2 cellular contexts compared by ENCODE assay signal in the genomic region with DNA sequence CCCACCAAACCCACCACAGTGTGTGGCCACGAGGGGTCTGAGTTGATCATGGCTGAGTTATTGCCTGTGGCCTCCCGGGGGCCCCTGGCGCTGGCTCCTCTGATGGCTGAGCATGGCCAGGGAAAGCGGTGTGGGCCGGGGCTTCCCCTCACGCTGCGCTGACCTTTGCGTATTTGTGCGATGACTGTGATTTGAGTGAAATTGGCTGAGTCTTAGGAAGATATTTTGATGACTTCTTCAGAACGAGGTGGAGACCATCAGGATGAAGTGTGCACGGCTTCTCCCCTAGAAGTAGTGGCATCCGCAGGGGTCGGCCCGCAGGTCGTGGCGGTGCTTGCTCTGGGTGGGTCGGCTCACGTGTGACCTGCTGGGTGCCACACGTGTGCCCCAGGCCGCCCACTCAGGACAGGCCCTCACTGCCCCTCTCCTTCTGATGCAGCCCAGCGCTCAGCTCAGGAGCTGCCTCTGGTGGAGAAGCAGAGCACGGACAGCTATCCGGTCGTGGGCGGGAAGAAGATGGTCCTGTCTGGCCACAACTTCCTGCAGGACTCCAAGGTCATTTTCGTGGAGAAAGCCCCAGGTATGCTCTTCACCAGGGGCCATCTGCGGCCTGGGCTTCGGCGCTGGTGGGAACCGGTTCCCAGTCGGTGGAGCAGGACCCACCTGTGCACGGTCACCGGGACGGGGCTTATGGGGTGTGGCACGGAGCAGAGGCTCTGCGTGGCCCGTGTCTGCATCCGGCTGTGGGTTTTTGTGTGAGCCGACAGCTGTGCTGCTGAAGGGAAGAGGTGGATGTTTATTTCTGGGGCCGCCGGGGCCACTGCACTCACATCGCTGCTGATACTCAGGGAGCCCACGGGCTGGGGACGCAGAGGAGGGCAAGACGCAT.
TF ChIP-seq lines count a peak whose summit lies in the region.

No MANE protein-coding gene starts in this region.

TF ChIP-seq in SK-N-SH treated with all-trans-retinoic acid at 6 μM for 48 hours, 23 proteins besides CTCF, POLR2A, EP300 and RAD21:
- TF ChIP-seq RARB (CRISPR knock-in tag; IDR thresholded peaks at IDR 0.05) = no peak
- TF ChIP-seq GLIS3 (CRISPR knock-in tag; IDR thresholded peaks at IDR 0.05) = no peak
- TF ChIP-seq PPARA (CRISPR knock-in tag; IDR thresholded peaks at IDR 0.05; ENCODE audit: borderline replicate concordance) = no peak
- no peak for TF ChIP-seq ESRRG (CRISPR knock-in tag; IDR thresholded peaks at IDR 0.05)
- TF ChIP-seq, protein P1, sequence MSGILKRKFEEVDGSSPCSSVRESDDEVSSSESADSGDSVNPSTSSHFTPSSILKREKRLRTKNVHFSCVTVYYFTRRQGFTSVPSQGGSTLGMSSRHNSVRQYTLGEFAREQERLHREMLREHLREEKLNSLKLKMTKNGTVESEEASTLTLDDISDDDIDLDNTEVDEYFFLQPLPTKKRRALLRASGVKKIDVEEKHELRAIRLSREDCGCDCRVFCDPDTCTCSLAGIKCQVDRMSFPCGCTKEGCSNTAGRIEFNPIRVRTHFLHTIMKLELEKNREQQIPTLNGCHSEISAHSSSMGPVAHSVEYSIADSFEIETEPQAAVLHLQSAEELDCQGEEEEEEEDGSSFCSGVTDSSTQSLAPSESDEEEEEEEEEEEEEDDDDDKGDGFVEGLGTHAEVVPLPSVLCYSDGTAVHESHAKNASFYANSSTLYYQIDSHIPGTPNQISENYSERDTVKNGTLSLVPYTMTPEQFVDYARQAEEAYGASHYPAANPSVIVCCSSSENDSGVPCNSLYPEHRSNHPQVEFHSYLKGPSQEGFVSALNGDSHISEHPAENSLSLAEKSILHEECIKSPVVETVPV (CRISPR knock-in tag; IDR thresholded peaks at IDR 0.05) = no peak
- no peak for TF ChIP-seq OSR1 (CRISPR knock-in tag; IDR thresholded peaks at IDR 0.05)
- no peak for TF ChIP-seq TCF4 (CRISPR knock-in tag; IDR thresholded peaks at IDR 0.05; ENCODE audit: borderline replicate concordance)
- TF ChIP-seq ZFP3 (CRISPR knock-in tag; IDR thresholded peaks at IDR 0.05) = no peak
- TF ChIP-seq, protein P2, sequence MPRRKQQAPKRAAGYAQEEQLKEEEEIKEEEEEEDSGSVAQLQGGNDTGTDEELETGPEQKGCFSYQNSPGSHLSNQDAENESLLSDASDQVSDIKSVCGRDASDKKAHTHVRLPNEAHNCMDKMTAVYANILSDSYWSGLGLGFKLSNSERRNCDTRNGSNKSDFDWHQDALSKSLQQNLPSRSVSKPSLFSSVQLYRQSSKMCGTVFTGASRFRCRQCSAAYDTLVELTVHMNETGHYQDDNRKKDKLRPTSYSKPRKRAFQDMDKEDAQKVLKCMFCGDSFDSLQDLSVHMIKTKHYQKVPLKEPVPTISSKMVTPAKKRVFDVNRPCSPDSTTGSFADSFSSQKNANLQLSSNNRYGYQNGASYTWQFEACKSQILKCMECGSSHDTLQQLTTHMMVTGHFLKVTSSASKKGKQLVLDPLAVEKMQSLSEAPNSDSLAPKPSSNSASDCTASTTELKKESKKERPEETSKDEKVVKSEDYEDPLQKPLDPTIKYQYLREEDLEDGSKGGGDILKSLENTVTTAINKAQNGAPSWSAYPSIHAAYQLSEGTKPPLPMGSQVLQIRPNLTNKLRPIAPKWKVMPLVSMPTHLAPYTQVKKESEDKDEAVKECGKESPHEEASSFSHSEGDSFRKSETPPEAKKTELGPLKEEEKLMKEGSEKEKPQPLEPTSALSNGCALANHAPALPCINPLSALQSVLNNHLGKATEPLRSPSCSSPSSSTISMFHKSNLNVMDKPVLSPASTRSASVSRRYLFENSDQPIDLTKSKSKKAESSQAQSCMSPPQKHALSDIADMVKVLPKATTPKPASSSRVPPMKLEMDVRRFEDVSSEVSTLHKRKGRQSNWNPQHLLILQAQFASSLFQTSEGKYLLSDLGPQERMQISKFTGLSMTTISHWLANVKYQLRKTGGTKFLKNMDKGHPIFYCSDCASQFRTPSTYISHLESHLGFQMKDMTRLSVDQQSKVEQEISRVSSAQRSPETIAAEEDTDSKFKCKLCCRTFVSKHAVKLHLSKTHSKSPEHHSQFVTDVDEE (CRISPR knock-in tag; IDR thresholded peaks at IDR 0.05) = no peak
- TF ChIP-seq ZC3H10 (CRISPR knock-in tag; IDR thresholded peaks at IDR 0.05) = no peak

TF ChIP-seq in H1, 55 proteins besides CTCF, POLR2A, EP300 and RAD21:
- TF ChIP-seq TAF1 (IDR thresholded peaks at IDR 0.05; ENCODE audit: low read depth, low read length) (no peak), NRF1 (IDR thresholded peaks at IDR 0.05; ENCODE audit: low read depth, low read length) (no peak), SIN3A (conservative IDR thresholded peaks at IDR 0.05 in 1 of 2, IDR thresholded peaks at IDR 0.05 in 1 of 2; ENCODE audit: low read depth in 1 of 2, low read length in 2 of 2) (no peak), NANOG (IDR thresholded peaks at IDR 0.05; ENCODE audit: insufficient read depth, low read depth, low read length, poor library complexity, severe bottlenecking) (no peak), CEBPB (IDR thresholded peaks at IDR 0.05; ENCODE audit: low read depth, low read length) (no peak), SIRT6 (IDR thresholded peaks at IDR 0.05; ENCODE audit: low read length) (no peak), EZH2 (IDR thresholded peaks at IDR 0.05; ENCODE audit: low read depth, low read length, severe bottlenecking) (no peak), RNF2 (IDR thresholded peaks at IDR 0.05; ENCODE audit: borderline replicate concordance, low read depth, low read length, missing control alignments, poor library complexity, severe bottlenecking) (no peak)
